Comparison of ENCODE assay signal across 9 cellular contexts in genomic region chr5:14364576-14365472, GRCh38.
DNase-seq lines count a peak whose midpoint lies in the region; ATAC-seq, FAIRE-seq and TF ChIP-seq lines count a peak whose summit lies in the region.
"Had no signal": no experiment of that assay in that cellular context is flagged by ENCODE, and none has a peak within 500 bp of the region (broad histone marks: within the 10 kb centered on the region; RNA-seq: fewer than 3 reads in every experiment).

No MANE protein-coding gene starts in this region.

- H4K20me1 ChIP-seq in OCI-LY3 (ENCODE audit: insufficient read depth, low read length) (no peaks in the 10 kb centered on the region), endothelial cell of umbilical vein (replicated peaks; ENCODE audit: control insufficient read depth, extremely low read depth, insufficient read depth, low read length) (peaks cover 3% of the 10 kb centered on the region), smooth muscle cell (ENCODE audit: low read depth) (peaks cover 49% of the 10 kb centered on the region)

- POLR2A ChIA-PET in endothelial cell of umbilical vein (lab: Charles Lee), result no interaction called here

- ATAC-seq in GM18870 (IDR thresholded peaks at IDR 0.05; ENCODE audit: unreplicated experiment), result no peak

- H3K4me3 ChIP-seq in OCI-LY3 (ENCODE audit: low read length), result peak overlapping the region; percentile 60
- no peak overlapping the region for H3K4me3 ChIP-seq in endothelial cell of umbilical vein (replicated peaks in 1 of 3; ENCODE audit: insufficient read depth in 1 of 3, low read depth in 1 of 3, low read length in 3 of 3)
- H3K4me3 ChIP-seq in smooth muscle cell, result no peak overlapping the region
- H3K4me3 ChIP-seq in suprapubic skin, result no peak overlapping the region

- no peak overlapping the region for H3K9ac ChIP-seq in OCI-LY3 (ENCODE audit: low read length)
- H3K9ac ChIP-seq in endothelial cell of umbilical vein (replicated peaks; ENCODE audit: extremely low read depth, insufficient read depth, low read length), result no peak overlapping the region
- H3K9ac ChIP-seq in smooth muscle cell (ENCODE audit: low read depth), result no peak overlapping the region

- H3K79me2 ChIP-seq in OCI-LY3 (ENCODE audit: low read length) (no peaks in the 10 kb centered on the region), endothelial cell of umbilical vein (ENCODE audit: control insufficient read depth, insufficient read depth, low read length) (peaks cover 2% of the 10 kb centered on the region), smooth muscle cell (ENCODE audit: low read depth) (no peaks in the 10 kb centered on the region)

- H2AFZ ChIP-seq in OCI-LY3 (ENCODE audit: low read depth, low read length) (no peak overlapping the region), endothelial cell of umbilical vein (ENCODE audit: low read depth, low read length) (no peak overlapping the region), smooth muscle cell (ENCODE audit: low read depth) (no peak overlapping the region)

- H3K27ac ChIP-seq in OCI-LY3 (ENCODE audit: low read length), result no peak overlapping the region
- H3K27ac ChIP-seq in endothelial cell of umbilical vein (ENCODE audit: insufficient read depth, low read depth, low read length), result no peak overlapping the region
- no peak overlapping the region for H3K27ac ChIP-seq in smooth muscle cell (ENCODE audit: low read depth)
- H3K27ac ChIP-seq in suprapubic skin, result no peak overlapping the region

- dilution Hi-C loops in endothelial cell of umbilical vein (cut with MboI; ENCODE audit: extremely low pct_ligation_motif_present, low sequenced_read_pairs), result no loop called here

- 82% methylated on average over 12 of the region's 12 CpGs for WGBS in smooth muscle cell (ENCODE audit: low lambda C conversion rate)
- WGBS in suprapubic skin, result 88% methylated on average over 8 of the region's 12 CpGs

- no TSS peak for BruUV-seq in endothelial cell of umbilical vein (replicated peaks; lab: Mats Ljungman, UMichigan)

- FAIRE-seq in endothelial cell of umbilical vein (lab: Jason Lieb, UNC), result no peak
- FAIRE-seq: GM18507 had no signal

- peak; percentile 62 for TF ChIP-seq CTCF in OCI-LY3 (IDR thresholded peaks at IDR 0.05; ENCODE audit: low read depth, low read length)
- TF ChIP-seq CTCF in endothelial cell of umbilical vein (IDR thresholded peaks at IDR 0.05; ENCODE audit: extremely low read depth in 1 of 2, insufficient read depth in 1 of 2, low read depth in 1 of 2, low read length in 2 of 2), result peak; percentile 29 to 65
- TF ChIP-seq CTCF in smooth muscle cell (IDR thresholded peaks at IDR 0.05; ENCODE audit: borderline replicate concordance, insufficient read depth, poor library complexity, severe bottlenecking), result peak; percentile 46
- TF ChIP-seq CTCF in suprapubic skin (IDR thresholded peaks at IDR 0.05), result peak in 1 of 2 donors; percentile 42

- H3K36me3 ChIP-seq in OCI-LY3 (replicated peaks; ENCODE audit: low read depth, low read length) (no peaks in the 10 kb centered on the region), endothelial cell of umbilical vein (ENCODE audit: control insufficient read depth in 2 of 2, extremely low read depth in 1 of 2, insufficient read depth in 2 of 2, low read length in 2 of 2) (peaks cover 43 to 53% of the 10 kb centered on the region in 2 experiments), smooth muscle cell (ENCODE audit: low read depth) (peaks cover 41% of the 10 kb centered on the region), suprapubic skin (peaks cover 74% of the 10 kb centered on the region)

- CTCF ChIA-PET in endothelial cell of umbilical vein (lab: Charles Lee), result interaction anchor here (0.9 to 3.7 kb wide), 5 partner anchors 10 to 284 kb away, joined by 3 to 36 read pairs (median 5); no protein-coding TSS in a partner anchor

- DNase-seq in activated effector memory CD4-positive, alpha-beta T cell treated with anti-CD3 and anti-CD28 coated beads, Interleukin-2, amount 50 U/mL, for 16 hours, result peak; percentile 65
- DNase-seq in activated effector memory CD4-positive, alpha-beta T cell treated with Interleukin-2 at 50 U/mL for 16 hours, result no peak
- DNase-seq in endothelial cell of umbilical vein (ENCODE audit: low read depth, low spot score), result peak; percentile 9
- no peak for DNase-seq in smooth muscle cell (lab: John Stamatoyannopoulos, UW; ENCODE audit: unreplicated experiment)
- DNase-seq in stimulated activated naive CD4-positive, alpha-beta T cell (lab: John Stamatoyannopoulos, UW), result no peak
- no peak for DNase-seq in suprapubic skin (ENCODE audit: low spot score in 2 of 2)

- TF ChIP-seq POLR2A in endothelial cell of umbilical vein (IDR thresholded peaks at IDR 0.05; ENCODE audit: low read depth, low read length) (no peak), suprapubic skin (IDR thresholded peaks at IDR 0.05) (no peak)

- no peak for TF ChIP-seq EP300 in suprapubic skin (IDR thresholded peaks at IDR 0.05)

- H3K27me3 ChIP-seq in OCI-LY3 (ENCODE audit: low read depth, low read length) (peaks cover 8% of the 10 kb centered on the region; the same call in 1 of the 2 replicates), endothelial cell of umbilical vein (ENCODE audit: control insufficient read depth in 2 of 2, insufficient read depth in 2 of 2, low read length in 2 of 2) (no peaks in the 10 kb centered on the region), smooth muscle cell (ENCODE audit: low read depth) (no peaks in the 10 kb centered on the region), suprapubic skin (no peaks in the 10 kb centered on the region)

- H3F3A ChIP-seq in smooth muscle cell (ENCODE audit: low read depth), result no peaks in the 10 kb centered on the region

- H3K4me1 ChIP-seq in OCI-LY3 (ENCODE audit: low read length) (peaks cover 10% of the 10 kb centered on the region), endothelial cell of umbilical vein (ENCODE audit: control insufficient read depth, extremely low read depth, insufficient read depth, low read length) (no peaks in the 10 kb centered on the region), smooth muscle cell (ENCODE audit: low read depth) (no peaks in the 10 kb centered on the region), suprapubic skin (no peaks in the 10 kb centered on the region)

- intact Hi-C loops in endothelial cell of umbilical vein (cut with micrococcal nuclease), result no loop called here

- H3K9me3 ChIP-seq in OCI-LY3 (ENCODE audit: insufficient read depth, low read length) (no peaks in the 10 kb centered on the region), endothelial cell of umbilical vein (replicated peaks; ENCODE audit: control insufficient read depth, insufficient read depth, low read length) (no peaks in the 10 kb centered on the region), smooth muscle cell (replicated peaks; ENCODE audit: low read depth) (no peaks in the 10 kb centered on the region), suprapubic skin (no peaks in the 10 kb centered on the region)

- H3K9me1 ChIP-seq in endothelial cell of umbilical vein (replicated peaks; ENCODE audit: control insufficient read depth, extremely low read depth, insufficient read depth, low read length), result no peaks in the 10 kb centered on the region

- H3K4me2 ChIP-seq in OCI-LY3 (ENCODE audit: low read length) (peak overlapping the region; percentile 77), endothelial cell of umbilical vein (ENCODE audit: insufficient read depth, low read length) (no peak overlapping the region), smooth muscle cell (no peak overlapping the region)

TF ChIP-seq in endothelial cell of umbilical vein, 7 proteins besides CTCF, POLR2A, EP300 and RAD21:
- no peak for TF ChIP-seq EZH2 (IDR thresholded peaks at IDR 0.05; ENCODE audit: borderline replicate concordance, low read depth, low read length, severe bottlenecking)
- TF ChIP-seq GATA2 (IDR thresholded peaks at IDR 0.05; ENCODE audit: insufficient read depth, insufficient read length, low read depth, low read length), result no peak
- TF ChIP-seq FOS (IDR thresholded peaks at IDR 0.05; ENCODE audit: borderline replicate concordance, insufficient read depth, low read length), result no peak
- no peak for TF ChIP-seq MAX (IDR thresholded peaks at IDR 0.05; ENCODE audit: insufficient read depth, insufficient read length)
- TF ChIP-seq POLR2AphosphoS5 (IDR thresholded peaks at IDR 0.05; ENCODE audit: insufficient read depth, low read depth, low read length), result no peak
- no peak for TF ChIP-seq MYC (IDR thresholded peaks at IDR 0.05; ENCODE audit: low read depth, low read length)
- no peak for TF ChIP-seq JUN (IDR thresholded peaks at IDR 0.05; ENCODE audit: borderline replicate concordance, insufficient read depth, insufficient read length, low read depth)
TF ChIP-seq in endothelial cell of umbilical vein: peak in this region for 0.

Comparison
In these comparisons a context has a peak if more than half of its experiments do, and no peak if none do; other contexts are left out.
1. DNase-seq: peak in activated effector memory CD4-positive, alpha-beta T cell treated with anti-CD3 and anti-CD28 coated beads, Interleukin-2, amount 50 U/mL, for 16 hours (single experiment) and endothelial cell of umbilical vein (single experiment); none in activated effector memory CD4-positive, alpha-beta T cell treated with Interleukin-2 at 50 U/mL for 16 hours (single experiment), smooth muscle cell (single experiment), stimulated activated naive CD4-positive, alpha-beta T cell (0 of 6) and suprapubic skin (0 of 2).